Comparison of ENCODE assay signal across 8 cellular contexts in genomic region chr9:68844623-68845612, GRCh38.
DNase-seq lines count a peak whose midpoint lies in the region; ATAC-seq, FAIRE-seq and TF ChIP-seq lines count a peak whose summit lies in the region.

No MANE protein-coding gene starts in this region.

- no peaks in the 10 kb centered on the region for H3K27me3 Mint-ChIP-seq in activated naive CD4-positive, alpha-beta T cell treated with anti-CD3 and anti-CD28 coated beads for 36 hours (ENCODE audit: low read depth)
- no peaks in the 10 kb centered on the region for H3K27me3 Mint-ChIP-seq in HFFc6 (ENCODE audit: insufficient read depth)
- peaks cover 7% of the 10 kb centered on the region for H3K27me3 Mint-ChIP-seq in brain
- H3K27me3 Mint-ChIP-seq in type B pancreatic cell, result no peaks in the 10 kb centered on the region

- no peak for TF ChIP-seq POLR2A in HepG2 (IDR thresholded peaks at IDR 0.05; ENCODE audit: insufficient read depth in 1 of 2, low read depth in 2 of 2, low read length in 2 of 2)

- no peak overlapping the region for H3K9ac ChIP-seq in HepG2 (ENCODE audit: insufficient read depth, low read depth, low read length)

- TF ChIP-seq CTCF in HFFc6 (IDR thresholded peaks at IDR 0.05) (peak; percentile 74), brain (conservative IDR thresholded peaks at IDR 0.05) (peak; percentile 24 to 64), HepG2 (CRISPR knock-in tag; IDR thresholded peaks at IDR 0.05) (peak; percentile 55), type B pancreatic cell (conservative IDR thresholded peaks at IDR 0.05) (peak; percentile 81)

- peak; percentile 35 for DNase-seq in activated naive CD4-positive, alpha-beta T cell treated with anti-CD3 and anti-CD28 coated beads for 36 hours
- no peak for DNase-seq in activated naive CD4-positive, alpha-beta T cell treated with anti-CD3 and anti-CD28 coated beads, Interleukin-2, amount 50 U/mL, for 16 hours
- DNase-seq in HFFc6 (no peak), NCI-H2227 treated with DMSO at 0.1 percent for 48 hours (lab: John Stamatoyannopoulos, UW) (peak; percentile 8), HepG2 (ENCODE audit: low spot score) (peak; percentile 25), type B pancreatic cell (ENCODE audit: extremely low spot score, unreplicated experiment) (no peak)

- no peaks in the 10 kb centered on the region for H4K20me1 ChIP-seq in HepG2 (ENCODE audit: insufficient read depth, low read length)

- in situ Hi-C loops in HepG2 (cut with HindIII; ENCODE audit: extremely low pct_ligation_motif_present, low pct_unique_long_range_greater_than_20kb), result loop anchor here (10.0 kb wide), 2 partner anchors 80 to 140 kb away; partner anchors contain the start of gene PIP5K1B

- ATAC-seq in HepG2, result peak; percentile 78
- ATAC-seq in HG03196 (IDR thresholded peaks at IDR 0.05; ENCODE audit: unreplicated experiment), result no peak

- H3K4me1 Mint-ChIP-seq in activated naive CD4-positive, alpha-beta T cell treated with anti-CD3 and anti-CD28 coated beads for 36 hours (ENCODE audit: low read depth), result peaks cover 4% of the 10 kb centered on the region
- H3K4me1 Mint-ChIP-seq in HFFc6 (ENCODE audit: low read depth) (no peaks in the 10 kb centered on the region), brain (peaks cover 32% of the 10 kb centered on the region), type B pancreatic cell (ENCODE audit: unreplicated experiment) (peaks cover 6% of the 10 kb centered on the region)

- H3K4me2 ChIP-seq in HepG2 (ENCODE audit: low read depth, low read length), result no peak overlapping the region

- intact Hi-C loops in activated naive CD4-positive, alpha-beta T cell treated with anti-CD3 and anti-CD28 coated beads for 36 hours (cut with micrococcal nuclease), result loop anchor here (5.0 kb wide), 2 partner anchors 102 to 263 kb away; no protein-coding TSS in a partner anchor
- intact Hi-C loops in HepG2 (cut with micrococcal nuclease; ENCODE audit: unreplicated experiment), result loop anchor here (1.0 to 2.0 kb wide), 4 partner anchors 62 to 261 kb away; no protein-coding TSS in a partner anchor

- no TSS peak for BruUV-seq in HepG2 (replicated peaks; lab: Mats Ljungman, UMichigan)

- no peaks in the 10 kb centered on the region for H3K27me3 ChIP-seq in HepG2 (ENCODE audit: control insufficient read depth in 1 of 2, insufficient read depth in 2 of 2, low read length in 2 of 2)

- no peak for TF ChIP-seq RAD21 in HepG2 (CRISPR knock-in tag; IDR thresholded peaks at IDR 0.05)

- H2AFZ ChIP-seq in HepG2 (ENCODE audit: low read length), result no peak overlapping the region

- 94% methylated on average over 13 of the region's 13 CpGs for WGBS in HepG2 (ENCODE audit: low lambda C conversion rate)

- no peaks in the 10 kb centered on the region for H3K4me1 ChIP-seq in HepG2 (ENCODE audit: insufficient read depth, low read length)

- H3K9me3 ChIP-seq in HepG2 (ENCODE audit: low read length), result no peaks in the 10 kb centered on the region

- H3K4me3 Mint-ChIP-seq in activated naive CD4-positive, alpha-beta T cell treated with anti-CD3 and anti-CD28 coated beads for 36 hours, result no peak overlapping the region
- no peak overlapping the region for H3K4me3 Mint-ChIP-seq in HFFc6
- H3K4me3 Mint-ChIP-seq in brain, result no peak overlapping the region
- no peak overlapping the region for H3K4me3 Mint-ChIP-seq in type B pancreatic cell

- POLR2A ChIA-PET in HepG2 (lab: Yijun Ruan, JAX), result no interaction called here

- TF ChIP-seq EP300 in HepG2 (IDR thresholded peaks at IDR 0.05; ENCODE audit: low read depth in 2 of 2, low read length in 2 of 2) (no peak), HepG2 (CRISPR knock-in tag; IDR thresholded peaks at IDR 0.05; ENCODE audit: borderline replicate concordance) (no peak)

- peaks cover 0 to under 1% of the 10 kb centered on the region in 2 experiments; a peak in 3 of 5 replicates for H3K36me3 ChIP-seq in HepG2 (replicated peaks in 1 of 2; ENCODE audit: control insufficient read depth in 1 of 2, insufficient read depth in 2 of 2, low read length in 2 of 2)

- H3K36me3 Mint-ChIP-seq in activated naive CD4-positive, alpha-beta T cell treated with anti-CD3 and anti-CD28 coated beads for 36 hours (ENCODE audit: low read depth), result no peaks in the 10 kb centered on the region
- H3K36me3 Mint-ChIP-seq in HFFc6 (ENCODE audit: low read depth) (no peaks in the 10 kb centered on the region), brain (no peaks in the 10 kb centered on the region), type B pancreatic cell (no peaks in the 10 kb centered on the region)

- H3K9me3 Mint-ChIP-seq in activated naive CD4-positive, alpha-beta T cell treated with anti-CD3 and anti-CD28 coated beads for 36 hours, result no peaks in the 10 kb centered on the region
- no peaks in the 10 kb centered on the region for H3K9me3 Mint-ChIP-seq in HFFc6
- no peaks in the 10 kb centered on the region for H3K9me3 Mint-ChIP-seq in brain
- H3K9me3 Mint-ChIP-seq in type B pancreatic cell, result no peaks in the 10 kb centered on the region

- H3K79me2 ChIP-seq in HepG2 (ENCODE audit: insufficient read depth, low read length), result no peaks in the 10 kb centered on the region

- H3K27ac Mint-ChIP-seq in activated naive CD4-positive, alpha-beta T cell treated with anti-CD3 and anti-CD28 coated beads for 36 hours, result no peak overlapping the region
- no peak overlapping the region for H3K27ac Mint-ChIP-seq in HFFc6
- H3K27ac Mint-ChIP-seq in brain, result peak overlapping the region in 2 of 5 experiments; percentile 6 to 54
- H3K27ac Mint-ChIP-seq in type B pancreatic cell, result no peak overlapping the region

- no peak overlapping the region for H3K4me3 ChIP-seq in HepG2 (replicated peaks in 1 of 3; ENCODE audit: insufficient read depth in 1 of 3, low read depth in 2 of 3, low read length in 3 of 3)

- peak; percentile 18 for FAIRE-seq in HepG2 (lab: Jason Lieb, UNC)

- CTCF ChIA-PET in activated naive CD4-positive, alpha-beta T cell treated with anti-CD3 and anti-CD28 coated beads for 36 hours (lab: Charles Lee), result interaction anchor here (1.0 to 2.0 kb wide), 3 partner anchors 20 to 168 kb away, joined by 4 to 6 read pairs (median 4); no protein-coding TSS in a partner anchor
- CTCF ChIA-PET in HepG2 (lab: Yijun Ruan, JAX; ENCODE audit: low intra/inter-chr PET ratio, low total read pairs), result interaction anchor here (0.7 to 3.1 kb wide), 2 partner anchors 139 to 261 kb away, joined by 3 to 29 read pairs; no protein-coding TSS in a partner anchor

- H3K27ac ChIP-seq in HepG2 (ENCODE audit: extremely low read length, insufficient read depth, low read length), result no peak overlapping the region

TF ChIP-seq in HepG2, 621 proteins besides CTCF, POLR2A, EP300 and RAD21:
- TF ChIP-seq MATR3 (CRISPR knock-in tag; IDR thresholded peaks at IDR 0.05), result no peak
- TF ChIP-seq ZFP62 (CRISPR knock-in tag; IDR thresholded peaks at IDR 0.05), result no peak
- no peak for TF ChIP-seq ZNF17 (CRISPR knock-in tag; IDR thresholded peaks at IDR 0.05)
- TF ChIP-seq ZBTB25 (CRISPR knock-in tag; IDR thresholded peaks at IDR 0.05), result no peak
- TF ChIP-seq ZNF766 (CRISPR knock-in tag; IDR thresholded peaks at IDR 0.05; ENCODE audit: borderline replicate concordance), result no peak
- no peak for TF ChIP-seq ZZZ3 (CRISPR knock-in tag; IDR thresholded peaks at IDR 0.05; ENCODE audit: borderline replicate concordance)
- TF ChIP-seq XRCC5 (optimal IDR thresholded peaks at IDR 0.05; ENCODE audit: low read length), result no peak
- no peak for TF ChIP-seq IRX3 (CRISPR knock-in tag; IDR thresholded peaks at IDR 0.05; ENCODE audit: borderline replicate concordance, low read depth)
- no peak for TF ChIP-seq ZNF839 (CRISPR knock-in tag; IDR thresholded peaks at IDR 0.05; ENCODE audit: borderline replicate concordance)
- peak; percentile 73 for TF ChIP-seq STAG1 (CRISPR knock-in tag; IDR thresholded peaks at IDR 0.05)
- TF ChIP-seq SRY (CRISPR knock-in tag; IDR thresholded peaks at IDR 0.05), result no peak
- TF ChIP-seq SMC3 (IDR thresholded peaks at IDR 0.05; ENCODE audit: low read length), result peak; percentile 71; the same call in 1 of the 2 replicates
- TF ChIP-seq DMTF1 (CRISPR knock-in tag; IDR thresholded peaks at IDR 0.05), result no peak
- TF ChIP-seq LBX2 (CRISPR knock-in tag; IDR thresholded peaks at IDR 0.05; ENCODE audit: borderline replicate concordance), result no peak
- no peak for TF ChIP-seq ZNF432 (CRISPR knock-in tag; IDR thresholded peaks at IDR 0.05; ENCODE audit: borderline replicate concordance)

Comparison
In these comparisons a context has a peak if more than half of its experiments do, and no peak if none do; other contexts are left out.
1. DNase-seq: peak in activated naive CD4-positive, alpha-beta T cell treated with anti-CD3 and anti-CD28 coated beads for 36 hours (single experiment), NCI-H2227 treated with DMSO at 0.1 percent for 48 hours (single experiment) and HepG2 (single experiment); none in activated naive CD4-positive, alpha-beta T cell treated with anti-CD3 and anti-CD28 coated beads, Interleukin-2, amount 50 U/mL, for 16 hours (single experiment), HFFc6 (single experiment) and type B pancreatic cell (single experiment).
2. Peak in every context shown above with its lines, with median percentiles within 50 percentile points of each other: CTCF ChIP-seq.